ENCODE assay signal across 14 cellular contexts in the genomic region with DNA sequence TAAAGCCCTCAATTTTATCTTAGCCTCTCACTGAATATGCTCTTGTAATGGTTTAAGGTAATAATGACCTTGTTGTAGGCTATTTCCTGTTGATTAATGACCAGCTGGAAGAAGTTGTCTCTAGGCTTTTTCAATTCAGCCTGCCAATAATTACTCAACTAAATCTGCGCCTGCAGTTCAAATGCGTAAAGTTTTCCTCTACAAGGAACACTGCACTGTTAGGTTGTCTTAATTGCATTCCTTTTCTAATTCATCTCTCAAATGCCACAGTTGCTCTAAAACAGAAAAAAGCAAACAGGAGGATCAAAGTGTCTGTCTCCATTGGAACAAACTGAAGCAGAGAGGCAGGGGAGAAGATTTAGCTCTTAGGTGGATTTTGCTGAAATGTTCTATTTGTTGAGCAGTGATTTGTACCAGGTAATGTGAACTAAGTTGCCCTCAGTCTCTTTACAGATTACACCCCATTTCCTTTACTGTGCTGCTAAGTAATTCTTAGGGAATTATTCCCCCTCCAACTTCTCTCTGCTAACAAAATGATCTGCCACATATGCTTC.
A peak's percentile ranks its signal among the peaks of the same experiment; 100 is the strongest.
DNase-seq lines count a peak whose midpoint lies in the region; ATAC-seq, FAIRE-seq and TF ChIP-seq lines count a peak whose summit lies in the region.
"Had no signal": no experiment of that assay in that cellular context is flagged by ENCODE, and none has a peak within 500 bp of the region (broad histone marks: within the 10 kb centered on the region; RNA-seq: fewer than 3 reads in every experiment).

No MANE protein-coding gene starts in this region.

- no CpG with 5 or more reads among the region's 2 CpGs for WGBS in H9 (ENCODE audit: extremely low coverage, insufficient read length, low lambda C conversion rate)

- no peak overlapping the region for H2BK120ac ChIP-seq in H9 (ENCODE audit: low read depth, low read length, poor library complexity, severe bottlenecking)

- no peak overlapping the region for H3T11ph ChIP-seq in H9 (ENCODE audit: low read length)

- no peak overlapping the region for H4K8ac ChIP-seq in H9 (replicated peaks; ENCODE audit: insufficient read length, low read depth, low read length)

- H3K79me1 ChIP-seq in H9 (ENCODE audit: insufficient read depth, low read depth, low read length, poor library complexity, severe bottlenecking): no peaks in the 10 kb centered on the region

- no peaks in the 10 kb centered on the region for H3K36me3 ChIP-seq in rectal smooth muscle tissue (ENCODE audit: control insufficient read depth, insufficient read depth, low read length)
- H3K36me3 ChIP-seq: SJCRH30 had no signal

- H2BK12ac ChIP-seq in H9 (ENCODE audit: insufficient read length, low read depth, low read length): no peak overlapping the region

- H4K5ac ChIP-seq in H9 (ENCODE audit: insufficient read length, low read depth, low read length): no peak overlapping the region

- no peaks in the 10 kb centered on the region for H3K9me3 ChIP-seq in H9 (ENCODE audit: control insufficient read depth, low read depth, low read length)

- H3K18ac ChIP-seq in H9 (ENCODE audit: insufficient read length, low read depth, low read length): no peak overlapping the region

- no peak overlapping the region for H3K27ac ChIP-seq in H9 (ENCODE audit: insufficient read length, low read depth, low read length)
- no peak overlapping the region for H3K27ac ChIP-seq in rectal smooth muscle tissue (ENCODE audit: low read depth, low read length)
- H3K27ac ChIP-seq: SJCRH30 had no signal

- H3K9me3 Mint-ChIP-seq in H9: peaks cover 5 to 6% of the 10 kb centered on the region in 2 experiments; a peak in 3 of 5 replicates
- H3K9me3 Mint-ChIP-seq in brain: peaks cover 4 to 12% (median 6%) of the 10 kb centered on the region in 5 experiments

- no peak overlapping the region for H3K9ac ChIP-seq in H9 (ENCODE audit: extremely low read depth, insufficient read length, low read length)
- no peak overlapping the region for H3K9ac ChIP-seq in rectal smooth muscle tissue (ENCODE audit: low read length)

- no peaks in the 10 kb centered on the region for H3K23me2 ChIP-seq in H9 (ENCODE audit: insufficient read length, low read depth, low read length, poor library complexity, severe bottlenecking)

- H3K14ac ChIP-seq in H9 (ENCODE audit: insufficient read depth, low read length): no peak overlapping the region

- no peaks in the 10 kb centered on the region for H3K27me3 Mint-ChIP-seq in H9 (ENCODE audit: low read depth)
- H3K27me3 Mint-ChIP-seq in brain: peaks cover 7% of the 10 kb centered on the region
- H3K27me3 Mint-ChIP-seq: activated T-helper 17 cell treated with anti-CD3 and anti-CD28 coated beads, Interleukin-2, amount 50 U/mL, for 72 hours; dendritic cell treated with granulocyte-macrophage colony-stimulating factor and Interleukin-4, amounts not matched to agents 40 ng/mL and 50 ng/mL, for 4 days had no signal

- no peak for TF ChIP-seq CTCF in H9 (conservative IDR thresholded peaks at IDR 0.05)
- no peak for TF ChIP-seq CTCF in brain (conservative IDR thresholded peaks at IDR 0.05)

- DNase-seq in H9: no peak
- peak; percentile 57 for DNase-seq in left kidney (ENCODE audit: low read depth, low spot score)
- DNase-seq in urothelium cell line (ENCODE audit: low spot score): no peak
- DNase-seq in activated gamma-delta T cell (lab: John Stamatoyannopoulos, UW): no peak
- DNase-seq: activated CD8-positive, alpha-beta T cell treated with anti-CD3 and anti-CD28 coated beads, Interleukin-2, amount 10 ng/mL, durations not matched to agents 7 days and 5 days; NCI-H2171; posterior cingulate gyrus; SJCRH30 had no signal

- no peak overlapping the region for H2AFZ ChIP-seq in H9 (ENCODE audit: low read length)

- H3K27me3 ChIP-seq in H9 (ENCODE audit: insufficient read depth, low read length): no peaks in the 10 kb centered on the region
- no peaks in the 10 kb centered on the region for H3K27me3 ChIP-seq in rectal smooth muscle tissue (ENCODE audit: control insufficient read depth, insufficient read depth, low read length)
- H3K27me3 ChIP-seq: SJCRH30 had no signal

- no peak for FAIRE-seq in urothelium cell line (lab: Jason Lieb, UNC)

- H4K91ac ChIP-seq in H9 (ENCODE audit: insufficient read length, low read depth, low read length): no peak overlapping the region

- H3K4me2 ChIP-seq in H9 (ENCODE audit: insufficient read depth, insufficient read length, low read length): no peak overlapping the region

- peak overlapping the region in 2 of 3 experiments; percentile 32 to 37; a peak in 4 of 7 replicates for H3K27ac Mint-ChIP-seq in H9
- H3K27ac Mint-ChIP-seq in brain: peak overlapping the region in 3 of 5 experiments; percentile 5 to 82 (median 82)
- H3K27ac Mint-ChIP-seq: activated CD8-positive, alpha-beta T cell treated with anti-CD3 and anti-CD28 coated beads, Interleukin-2, amount 10 ng/mL, durations not matched to agents 7 days and 5 days; activated T-helper 17 cell treated with anti-CD3 and anti-CD28 coated beads, Interleukin-2, amount 50 U/mL, for 72 hours; dendritic cell treated with granulocyte-macrophage colony-stimulating factor and Interleukin-4, amounts not matched to agents 40 ng/mL and 50 ng/mL, for 4 days had no signal

- H2AK5ac ChIP-seq in H9 (ENCODE audit: insufficient read length, low read length): no peak overlapping the region

- peaks cover 2 to 7% (median 7%) of the 10 kb centered on the region in 3 experiments; a peak in 5 of 7 replicates for H3K36me3 Mint-ChIP-seq in H9 (ENCODE audit: insufficient read depth in 1 of 3, low read depth in 3 of 3)
- peaks cover 3% of the 10 kb centered on the region for H3K36me3 Mint-ChIP-seq in brain

- ATAC-seq in GM19467 (IDR thresholded peaks at IDR 0.05; ENCODE audit: unreplicated experiment) (no peak), HG03439 (IDR thresholded peaks at IDR 0.05; ENCODE audit: unreplicated experiment) (no peak)
- ATAC-seq: activated CD8-positive, alpha-beta T cell treated with anti-CD3 and anti-CD28 coated beads, Interleukin-2, amount 10 ng/mL, durations not matched to agents 7 days and 5 days; activated T-helper 17 cell treated with anti-CD3 and anti-CD28 coated beads, Interleukin-2, amount 50 U/mL, for 72 hours had no signal

- H3K56ac ChIP-seq in H9 (ENCODE audit: insufficient read length, low read depth, low read length): no peak overlapping the region

- H3K23ac ChIP-seq in H9 (ENCODE audit: insufficient read length, low read depth, low read length): no peak overlapping the region

- no peaks in the 10 kb centered on the region for H4K20me1 ChIP-seq in H9 (ENCODE audit: control insufficient read depth, insufficient read depth, insufficient read length)

- peak overlapping the region; percentile 29 for H3K4me3 ChIP-seq in rectal smooth muscle tissue (ENCODE audit: low read length)
- H3K4me3 ChIP-seq: SJCRH30 had no signal

- H3K4me1 ChIP-seq in H9 (ENCODE audit: insufficient read depth, low read length): peaks cover 10% of the 10 kb centered on the region; the same call in 1 of the 2 replicates
- no peaks in the 10 kb centered on the region for H3K4me1 ChIP-seq in rectal smooth muscle tissue (ENCODE audit: control insufficient read depth, insufficient read depth, low read length)

- no peak overlapping the region for H3K4ac ChIP-seq in H9 (ENCODE audit: low read depth, low read length)

- H2BK20ac ChIP-seq in H9 (ENCODE audit: low read depth, low read length, poor library complexity, severe bottlenecking): no peak overlapping the region

- H3K4me1 Mint-ChIP-seq in H9 (peaks cover 39 to 41% of the 10 kb centered on the region in 2 experiments), brain (peaks cover 36% of the 10 kb centered on the region)
- H3K4me1 Mint-ChIP-seq: activated T-helper 17 cell treated with anti-CD3 and anti-CD28 coated beads, Interleukin-2, amount 50 U/mL, for 72 hours had no signal

- no peak overlapping the region for H2BK5ac ChIP-seq in H9 (ENCODE audit: insufficient read length, low read length)

- H3K4me3 Mint-ChIP-seq in H9: no peak overlapping the region
- peak overlapping the region in 1 of 5 experiments; percentile 19 for H3K4me3 Mint-ChIP-seq in brain
- H3K4me3 Mint-ChIP-seq: activated CD8-positive, alpha-beta T cell treated with anti-CD3 and anti-CD28 coated beads, Interleukin-2, amount 10 ng/mL, durations not matched to agents 7 days and 5 days; activated T-helper 17 cell treated with anti-CD3 and anti-CD28 coated beads, Interleukin-2, amount 50 U/mL, for 72 hours; dendritic cell treated with granulocyte-macrophage colony-stimulating factor and Interleukin-4, amounts not matched to agents 40 ng/mL and 50 ng/mL, for 4 days had no signal

- no peaks in the 10 kb centered on the region for H3K79me2 ChIP-seq in H9 (ENCODE audit: insufficient read depth, low read length)

- no peak overlapping the region for H2BK15ac ChIP-seq in H9 (ENCODE audit: low read depth, low read length)
